8 cellular contexts compared by ENCODE assay signal in genomic region chr22:37676691-37677627, GRCh38. TPM values are rescaled to one million over a fixed set of nuclear protein-coding genes. Genes with fewer than 3 reads are reported as not detected.
DNase-seq lines count a peak whose midpoint lies in the region; TF ChIP-seq lines count a peak whose summit lies in the region.

No MANE protein-coding gene starts in this region.

- no peak overlapping the region for H3K23ac ChIP-seq in neuronal stem cell (ENCODE audit: low read depth, low read length, poor library complexity)

- H3K18ac ChIP-seq in neuronal stem cell (ENCODE audit: low read length) = peak overlapping the region; percentile 93

- H4K8ac ChIP-seq in neuronal stem cell (ENCODE audit: low read depth, low read length) = no peak overlapping the region

- no peak for TF ChIP-seq POLR2A in stomach (IDR thresholded peaks at IDR 0.05)

- TF ChIP-seq CTCF in RWPE1 (conservative IDR thresholded peaks at IDR 0.05; ENCODE audit: low read depth) (no peak), stomach (IDR thresholded peaks at IDR 0.05) (no peak)

- no peak overlapping the region for H2BK120ac ChIP-seq in neuronal stem cell (ENCODE audit: low read depth, low read length)

- peak overlapping the region; percentile 91 for H2AFZ ChIP-seq in neuronal stem cell (ENCODE audit: low read length)

- H3K4me3 ChIP-seq in neuronal stem cell (ENCODE audit: low read length in 2 of 2) (peak overlapping the region; percentile 55 to 72), stomach (peak overlapping the region; percentile 52 to 60 (median 60))

- H3K27ac ChIP-seq in RWPE1 = peak overlapping the region; percentile 98
- H3K27ac ChIP-seq in neuronal stem cell (replicated peaks; ENCODE audit: low read length) = peak overlapping the region; percentile 62
- peak overlapping the region; percentile 88 to 94 (median 94) for H3K27ac ChIP-seq in stomach

- no peak for TF ChIP-seq EP300 in stomach (IDR thresholded peaks at IDR 0.05)

- H3K4ac ChIP-seq in neuronal stem cell (ENCODE audit: low read length) = no peak overlapping the region

- H3K4me1 ChIP-seq in neuronal stem cell (ENCODE audit: control insufficient read depth in 2 of 2, insufficient read depth in 1 of 2, low read depth in 1 of 2, low read length in 2 of 2) = peaks cover 11 to 12% of the 10 kb centered on the region in 2 donors
- peaks cover 41 to 86% (median 70%) of the 10 kb centered on the region in 4 donors for H3K4me1 ChIP-seq in stomach

- POLR2A ChIA-PET in RWPE1 (lab: Yijun Ruan, JAX; ENCODE audit: low non-redundant PET) = no interaction called here

- H3K9me3 ChIP-seq in neuronal stem cell (replicated peaks in 1 of 2; ENCODE audit: control insufficient read depth in 2 of 2, insufficient read depth in 1 of 2, low read depth in 1 of 2, low read length in 2 of 2) = no peaks in the 10 kb centered on the region
- no peaks in the 10 kb centered on the region for H3K9me3 ChIP-seq in stomach

- CTCF ChIA-PET in RWPE1 (lab: Yijun Ruan, JAX) = interaction anchor here (0.6 kb wide), 1 partner anchor 54 kb away, joined by 3 read pairs; no protein-coding TSS in a partner anchor

- intact Hi-C loops in activated T-helper 2 cell treated with anti-CD3 and anti-CD28 coated beads, Interferon-gamma antibody, Interleukin-2, Interleukin-4, amounts not matched to agents 10 μg/mL and 5 μg/mL and 100 μg/mL, durations not matched to agents 14 hours and 24 hours and 36 hours (cut with micrococcal nuclease) = loop anchor here (1.0 to 10.0 kb wide), 3 partner anchors 38 to 168 kb away; partner anchors contain the start of genes ANKRD54, EIF3L, GCAT and SH3BP1
- intact Hi-C loops in stomach (cut with DNase I; ENCODE audit: low total_unique reads) = no loop called here

- peak overlapping the region; percentile 54 for H3K9ac ChIP-seq in neuronal stem cell (ENCODE audit: low read depth, low read length, poor library complexity)

- peak overlapping the region; percentile 76 for H2AK5ac ChIP-seq in neuronal stem cell (ENCODE audit: low read depth, low read length)

- H3K79me1 ChIP-seq in neuronal stem cell (ENCODE audit: low read depth, low read length) = no peaks in the 10 kb centered on the region

- DNase-seq in AG20443 (ENCODE audit: low spot score) (peak; percentile 86), GM19240 (ENCODE audit: insufficient read length, low spot score) (peak; percentile 47), HS-5 (ENCODE audit: low read depth) (peak; percentile 91), RWPE1 (ENCODE audit: low spot score) (peak; percentile 73), fibroblast of the conjunctiva (ENCODE audit: low read depth) (peak; percentile 97), neuronal stem cell (ENCODE audit: low spot score) (peak; percentile 74), stomach (peak; percentile 85)
- DNase-seq in activated T-helper 2 cell treated with anti-CD3 and anti-CD28 coated beads, Interferon-gamma antibody, Interleukin-2, Interleukin-4, amounts not matched to agents 10 μg/mL and 5 μg/mL and 100 μg/mL, durations not matched to agents 14 hours and 24 hours and 36 hours (ENCODE audit: low spot score) = peak; percentile 90

- H2BK12ac ChIP-seq in neuronal stem cell (ENCODE audit: low read length) = no peak overlapping the region

- WGBS in neuronal stem cell (ENCODE audit: extremely low coverage in 2 of 2, insufficient read length in 2 of 2, insufficient replicate concordance in 1 of 2), 2 donors = no CpG with 5 or more reads among the region's 46 CpGs
- 1 to 4% (median 3%) methylated on average over 30 to 46 of the region's 46 CpGs for WGBS in stomach, 5 donors

- H2BK15ac ChIP-seq in neuronal stem cell (ENCODE audit: low read length) = peak overlapping the region; percentile 62

- H3K4me2 ChIP-seq in neuronal stem cell (ENCODE audit: insufficient read depth, low read length, poor library complexity, severe bottlenecking) = peak overlapping the region; percentile 38

- H3K36me3 ChIP-seq in neuronal stem cell (replicated peaks in 1 of 2; ENCODE audit: control insufficient read depth in 2 of 2, insufficient read depth in 2 of 2, low read length in 2 of 2) = no peaks in the 10 kb centered on the region
- H3K36me3 ChIP-seq in stomach = peaks cover 3 to 21% (median 10%) of the 10 kb centered on the region in 4 donors

- H3K36me3 Mint-ChIP-seq in activated T-helper 2 cell treated with anti-CD3 and anti-CD28 coated beads, Interferon-gamma antibody, Interleukin-2, Interleukin-4, amounts not matched to agents 10 μg/mL and 5 μg/mL and 100 μg/mL, durations not matched to agents 14 hours and 24 hours and 36 hours (ENCODE audit: low read depth) = peaks cover 27% of the 10 kb centered on the region

- no peaks in the 10 kb centered on the region for H3K27me3 Mint-ChIP-seq in activated T-helper 2 cell treated with anti-CD3 and anti-CD28 coated beads, Interferon-gamma antibody, Interleukin-2, Interleukin-4, amounts not matched to agents 10 μg/mL and 5 μg/mL and 100 μg/mL, durations not matched to agents 14 hours and 24 hours and 36 hours (ENCODE audit: low read depth)

- H4K91ac ChIP-seq in neuronal stem cell (ENCODE audit: low read depth, low read length, poor library complexity) = no peak overlapping the region

- H3K27me3 ChIP-seq in neuronal stem cell (ENCODE audit: control insufficient read depth in 3 of 3, insufficient read depth in 3 of 3, low read depth in 1 of 3, low read length in 3 of 3) (peaks cover 0 to 2% (median 0%) of the 10 kb centered on the region in 3 experiments), stomach (no peaks in the 10 kb centered on the region)

- no peak overlapping the region for H3K14ac ChIP-seq in neuronal stem cell (ENCODE audit: low read length)

- H3K4me3 Mint-ChIP-seq in activated T-helper 2 cell treated with anti-CD3 and anti-CD28 coated beads, Interferon-gamma antibody, Interleukin-2, Interleukin-4, amounts not matched to agents 10 μg/mL and 5 μg/mL and 100 μg/mL, durations not matched to agents 14 hours and 24 hours and 36 hours (ENCODE audit: low read depth) = peak overlapping the region; percentile 95

- H3K27ac Mint-ChIP-seq in activated T-helper 2 cell treated with anti-CD3 and anti-CD28 coated beads, Interferon-gamma antibody, Interleukin-2, Interleukin-4, amounts not matched to agents 10 μg/mL and 5 μg/mL and 100 μg/mL, durations not matched to agents 14 hours and 24 hours and 36 hours = peak overlapping the region; percentile 97

- no peak overlapping the region for H2BK5ac ChIP-seq in neuronal stem cell (ENCODE audit: low read length)

- peaks cover 45% of the 10 kb centered on the region for H3K4me1 Mint-ChIP-seq in activated T-helper 2 cell treated with anti-CD3 and anti-CD28 coated beads, Interferon-gamma antibody, Interleukin-2, Interleukin-4, amounts not matched to agents 10 μg/mL and 5 μg/mL and 100 μg/mL, durations not matched to agents 14 hours and 24 hours and 36 hours (ENCODE audit: low read depth)

- H3K9me3 Mint-ChIP-seq in activated T-helper 2 cell treated with anti-CD3 and anti-CD28 coated beads, Interferon-gamma antibody, Interleukin-2, Interleukin-4, amounts not matched to agents 10 μg/mL and 5 μg/mL and 100 μg/mL, durations not matched to agents 14 hours and 24 hours and 36 hours = no peaks in the 10 kb centered on the region

RNA-seq across cellular contexts. Expression of gene LGALS1, which starts 1.5 kb away (rescaled TPM):
- total RNA-seq in activated T-helper 2 cell treated with anti-CD3 and anti-CD28 coated beads, Interferon-gamma antibody, Interleukin-2, Interleukin-4, amounts not matched to agents 10 μg/mL and 5 μg/mL and 100 μg/mL, durations not matched to agents 14 hours and 24 hours and 36 hours = 892 and 921 TPM in 2 replicates
- polyA plus RNA-seq in neuronal stem cell (2013, experiment 1 of 2) = 41.9 TPM
- polyA plus RNA-seq in neuronal stem cell (2013, experiment 2 of 2) = 44.2 TPM
- total RNA-seq in stomach = 100 to 1,000 TPM; 235 to 490 (median 312) TPM
- polyA plus RNA-seq in stomach = 1,000 to 10,000 TPM in 1 of 3 donors, 100 to 1,000 TPM in 2; 596 to 1,435 (median 703) TPM

RNA-seq across cellular contexts. Expression of gene NOL12, which starts 9.2 kb away (rescaled TPM):
- total RNA-seq in activated T-helper 2 cell treated with anti-CD3 and anti-CD28 coated beads, Interferon-gamma antibody, Interleukin-2, Interleukin-4, amounts not matched to agents 10 μg/mL and 5 μg/mL and 100 μg/mL, durations not matched to agents 14 hours and 24 hours and 36 hours = 55.4 and 60.6 TPM in 2 replicates
- 22.6 TPM for polyA plus RNA-seq in neuronal stem cell (2013, experiment 1 of 2)
- polyA plus RNA-seq in neuronal stem cell (2013, experiment 2 of 2) = 19.5 TPM
- total RNA-seq in stomach = 10 to 100 TPM in 4 of 5 donors, 1 to 10 TPM in 1; 9.3 to 64.6 (median 41.5) TPM
- polyA plus RNA-seq in stomach = 10 to 100 TPM; 26.6 to 35.4 (median 35.2) TPM

RNA-seq across cellular contexts. Expression of gene PDXP, which starts 18.4 kb away (rescaled TPM):
- 40.1 and 41.9 TPM in 2 replicates for total RNA-seq in activated T-helper 2 cell treated with anti-CD3 and anti-CD28 coated beads, Interferon-gamma antibody, Interleukin-2, Interleukin-4, amounts not matched to agents 10 μg/mL and 5 μg/mL and 100 μg/mL, durations not matched to agents 14 hours and 24 hours and 36 hours
- 46.4 TPM for polyA plus RNA-seq in neuronal stem cell (2013, experiment 1 of 2)
- polyA plus RNA-seq in neuronal stem cell (2013, experiment 2 of 2) = 44.0 TPM
- 10 to 100 TPM in 1 of 5 donors, 1 to 10 TPM in 4; 2.9 to 72.1 (median 5.4) TPM for total RNA-seq in stomach
- 10 to 100 TPM in 1 of 3 donors, 1 to 10 TPM in 2; 6.4 to 11.8 (median 8.1) TPM for polyA plus RNA-seq in stomach

RNA-seq across cellular contexts. Expression of gene TRIOBP, which starts 19.9 kb away (rescaled TPM):
- 37.2 and 43.3 TPM in 2 replicates for total RNA-seq in activated T-helper 2 cell treated with anti-CD3 and anti-CD28 coated beads, Interferon-gamma antibody, Interleukin-2, Interleukin-4, amounts not matched to agents 10 μg/mL and 5 μg/mL and 100 μg/mL, durations not matched to agents 14 hours and 24 hours and 36 hours
- polyA plus RNA-seq in neuronal stem cell (2013, experiment 1 of 2) = 17.8 TPM
- 17.3 TPM for polyA plus RNA-seq in neuronal stem cell (2013, experiment 2 of 2)
- 100 to 1,000 TPM in 2 of 5 donors, 10 to 100 TPM in 3; 70.0 to 355 (median 90.6) TPM for total RNA-seq in stomach
- polyA plus RNA-seq in stomach = 10 to 100 TPM; 30.6 to 87.8 (median 70.2) TPM

RNA-seq across cellular contexts. Expression of gene SH3BP1, which starts 37.5 kb away (rescaled TPM):
- total RNA-seq in activated T-helper 2 cell treated with anti-CD3 and anti-CD28 coated beads, Interferon-gamma antibody, Interleukin-2, Interleukin-4, amounts not matched to agents 10 μg/mL and 5 μg/mL and 100 μg/mL, durations not matched to agents 14 hours and 24 hours and 36 hours = 117 and 122 TPM in 2 replicates
- polyA plus RNA-seq in neuronal stem cell (2013, experiment 1 of 2) = 14.6 TPM
- polyA plus RNA-seq in neuronal stem cell (2013, experiment 2 of 2) = 14.3 TPM
- total RNA-seq in stomach = 100 to 1,000 TPM in 1 of 5 donors, 10 to 100 TPM in 1, 1 to 10 TPM in 2, not detected in 1; 1.6 to 135 (median 7.3) TPM
- polyA plus RNA-seq in stomach = 10 to 100 TPM in 1 of 3 donors, 1 to 10 TPM in 2; 8.7 to 12.8 (median 9.5) TPM

Comparison
In these comparisons a context has a peak if more than half of its experiments do, and no peak if none do; other contexts are left out.
1. Peak in every context shown above with its lines: DNase-seq, H3K4me3 ChIP-seq and H3K27ac ChIP-seq.
2. DNase-seq: peak in every context shown above with its lines; median percentile 97 in fibroblast of the conjunctiva; 91 in HS-5; 90 in activated T-helper 2 cell treated with anti-CD3 and anti-CD28 coated beads, Interferon-gamma antibody, Interleukin-2, Interleukin-4, amounts not matched to agents 10 μg/mL and 5 μg/mL and 100 μg/mL, durations not matched to agents 14 hours and 24 hours and 36 hours; 86 in AG20443; 85 in stomach; 74 in neuronal stem cell; 73 in RWPE1; 47 in GM19240.